27 cellular contexts compared by ENCODE assay signal in genomic region chr9:87013490-87013889, GRCh38.
"Had no signal": no experiment of that assay in that cellular context is flagged by ENCODE, and none has a peak within 500 bp of the region (broad histone marks: within the 10 kb centered on the region; RNA-seq: fewer than 3 reads in every experiment).

No MANE protein-coding gene starts in this region.

- H3K27me3 ChIP-seq: stomach, suprapubic skin, testis, thyroid gland, tibial artery, tibial nerve, transverse colon, upper lobe of left lung, upper lobe of right lung, uterus, vagina had no signal

- H3K36me3 ChIP-seq: stomach, suprapubic skin, thoracic aorta, thyroid gland, tibial artery, tibial nerve, transverse colon, upper lobe of left lung, upper lobe of right lung, uterus, vagina had no signal

- ATAC-seq: stimulated activated effector memory CD8-positive, alpha-beta T cell treated with anti-CD3 and anti-CD28 coated beads, Interleukin-12 subunit alpha, Interleukin-12 subunit beta, amount 100 ng/mL, for 72 hours; stimulated activated memory B cell treated with anti-CD40 and anti-IgM and Interleukin-4, amounts not matched to agents 10 μg/mL and 1 μg/mL and 100 μg/mL, for 72 hours; stimulated activated naive B cell treated with anti-CD40 and anti-IgM and Interleukin-4, amounts not matched to agents 10 μg/mL and 1 μg/mL and 100 μg/mL, for 72 hours; stimulated activated naive CD8-positive, alpha-beta T cell treated with anti-CD3 and anti-CD28 coated beads, Interleukin-15, amount 100 ng/mL, for 72 hours; stimulated activated naive CD8-positive, alpha-beta T cell treated with anti-CD3 and anti-CD28 coated beads, Interleukin-15, Interleukin-2, amounts not matched to agents 100 U/mL and 50 U/mL, for 24 hours had no signal

- H3K4me3 ChIP-seq: stomach, suprapubic skin, testis, thoracic aorta, thyroid gland, tibial artery, tibial nerve, transverse colon, upper lobe of left lung, upper lobe of right lung, uterus, vagina had no signal

- H3K27ac ChIP-seq: stomach, suprapubic skin, testis, thoracic aorta, thyroid gland, tibial artery, tibial nerve, transverse colon, upper lobe of left lung, upper lobe of right lung, vagina had no signal

- DNase-seq: stimulated activated CD4-positive, alpha-beta T cell treated with anti-CD3 and anti-CD28 coated beads, Interleukin-2, amount 100 ng/mL, for 48 hours; stimulated activated CD4-positive, alpha-beta T cell treated with anti-CD3 and anti-CD28 coated beads, Interleukin-4, amount 100 ng/mL, for 1 hour; stimulated activated CD4-positive, alpha-beta T cell treated with anti-CD3 and anti-CD28 coated beads, Interleukin-4, amount 100 ng/mL, for 24 hours; stimulated activated CD4-positive, alpha-beta T cell treated with anti-CD3 and anti-CD28 coated beads, Interleukin-4, amount 100 ng/mL, for 4 hours; stimulated activated CD8-positive, alpha-beta memory T cell treated with anti-CD3 and anti-CD28 coated beads, Interleukin-4, amount 100 ng/mL, for 48 hours; stimulated activated naive B cell treated with anti-CD40 and anti-IgM and Interleukin-4, amounts not matched to agents 10 μg/mL and 1 μg/mL and 100 μg/mL, for 72 hours; stimulated activated naive CD4-positive, alpha-beta T cell; stimulated activated naive CD4-positive, alpha-beta T cell treated with Interleukin-2 at 50 U/mL for 16 hours; stimulated activated naive CD8-positive, alpha-beta T cell treated with anti-CD3 and anti-CD28 coated beads, Interleukin-15, amount 100 ng/mL, for 72 hours; stimulated activated naive CD8-positive, alpha-beta T cell treated with anti-CD3 and anti-CD28 coated beads, Interleukin-15, Interleukin-2, amounts not matched to agents 100 U/mL and 50 U/mL, for 24 hours; stomach; substantia nigra; testis; thyroid gland; tibial artery; transverse colon; trophoblast cell; upper lobe of right lung; uterus had no signal

- H3K4me1 ChIP-seq: testis, thyroid gland, tibial nerve, transverse colon, upper lobe of left lung, upper lobe of right lung, uterus, vagina had no signal

- FAIRE-seq: urothelium cell line had no signal

- H3K9me3 ChIP-seq: stomach, suprapubic skin, testis, thoracic aorta, thyroid gland, tibial artery, tibial nerve, transverse colon, upper lobe of left lung, upper lobe of right lung, uterus, vagina had no signal
